24 cellular contexts compared by ENCODE assay signal in the genomic region with DNA sequence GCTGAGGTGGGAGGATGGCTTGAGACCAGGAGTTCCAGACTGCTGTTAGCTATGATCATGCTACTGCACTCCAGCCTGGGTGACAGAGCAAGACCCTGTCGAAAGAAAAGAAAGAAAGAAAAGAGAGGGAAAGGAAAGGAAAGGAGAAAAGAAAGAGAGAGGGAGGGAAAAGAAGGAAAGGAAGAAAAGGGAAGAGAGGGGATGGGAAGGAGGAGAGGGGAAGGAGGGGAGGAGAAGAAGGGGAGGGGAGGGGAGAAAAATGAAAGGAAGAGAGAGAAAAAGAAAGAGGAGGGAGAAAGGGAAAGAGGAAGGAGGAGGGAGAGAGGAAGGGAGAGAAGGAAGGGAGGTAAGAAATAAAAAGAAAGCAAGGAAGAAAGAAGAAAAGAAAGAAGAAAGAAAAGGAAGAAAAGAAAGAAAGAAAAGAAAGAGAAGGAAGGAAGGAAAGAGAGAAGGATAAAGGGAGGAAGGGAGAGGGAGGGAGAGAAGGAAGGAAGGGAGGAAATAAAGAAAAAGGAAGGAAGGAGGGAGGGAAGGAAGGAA. TPM values are rescaled to one million over a fixed set of nuclear protein-coding genes. Genes with fewer than 3 reads are reported as not detected.
DNase-seq lines count a peak whose midpoint lies in the region; ATAC-seq and TF ChIP-seq lines count a peak whose summit lies in the region.
"Had no signal": no experiment of that assay in that cellular context is flagged by ENCODE, and none has a peak within 500 bp of the region (broad histone marks: within the 10 kb centered on the region; RNA-seq: fewer than 3 reads in every experiment).

No MANE protein-coding gene starts in this region.

- peaks cover 51% of the 10 kb centered on the region for H3K79me2 ChIP-seq in OCI-LY7 (ENCODE audit: insufficient read depth, low read depth, low read length)

- ATAC-seq in central memory CD8-positive, alpha-beta T cell (replicated peaks; ENCODE audit: extremely low read depth, poor library complexity, severe bottlenecking): no peak
- ATAC-seq in stimulated activated memory B cell treated with anti-CD40 and anti-IgM and Interleukin-4, amounts not matched to agents 10 μg/mL and 1 μg/mL and 100 μg/mL, for 72 hours: no peak
- no peak for ATAC-seq in HG02588 (IDR thresholded peaks at IDR 0.05; ENCODE audit: unreplicated experiment)
- ATAC-seq: HCT116, HepG2, Right ventricle myocardium inferior, SK-N-SH treated with all-trans-retinoic acid at 6 μM for 48 hours had no signal

- peak overlapping the region; percentile 70 for H3K27ac Mint-ChIP-seq in central memory CD8-positive, alpha-beta T cell (ENCODE audit: low read depth)
- peak overlapping the region; percentile 36 for H3K27ac Mint-ChIP-seq in stimulated activated memory B cell treated with anti-CD40 and anti-IgM and Interleukin-4, amounts not matched to agents 10 μg/mL and 1 μg/mL and 100 μg/mL, for 72 hours

- no peak overlapping the region for H2AFZ ChIP-seq in OCI-LY7 (ENCODE audit: low read length)
- H2AFZ ChIP-seq: PC-9 had no signal

- DNase-seq in OCI-LY7 (ENCODE audit: low spot score) (no peak), vagina (ENCODE audit: extremely low spot score in 2 of 2) (no peak), NCI-H2171 treated with DMSO at 0.1 percent for 48 hours (lab: John Stamatoyannopoulos, UW) (no peak), T-helper 9 cell (no peak)
- no peak for DNase-seq in central memory CD8-positive, alpha-beta T cell (ENCODE audit: low spot score in 2 of 2)
- DNase-seq: DMS153; DND-41; Kasumi-1; MV-4-11; NCI-H1105; NCI-H1436 treated with DMSO at 0.1 percent for 48 hours; NCI-H187 treated with DMSO at 0.1 percent for 48 hours; NCI-H446 treated with DMSO at 0.1 percent for 48 hours; NCI-H526; NCI-H82; NK-92 treated with Interleukin-12 subunit alpha and Interleukin-12 subunit beta, amount 100 ng/mL, for 24 hours; PC-9; SJCRH30 had no signal

- no peak for TF ChIP-seq POLR2A in vagina (IDR thresholded peaks at IDR 0.05)

- H3K27me3 ChIP-seq in vagina: no peaks in the 10 kb centered on the region
- H3K27me3 ChIP-seq: SJCRH30 had no signal

- no peaks in the 10 kb centered on the region for H4K20me1 ChIP-seq in OCI-LY7 (ENCODE audit: insufficient read depth, low read length)

- intact Hi-C loops in OCI-LY7 (cut with micrococcal nuclease; ENCODE audit: unreplicated experiment) (no loop called here), vagina (cut with DNase I) (no loop called here)

- H3K4me1 ChIP-seq in OCI-LY7 (ENCODE audit: insufficient read depth, low read length, poor library complexity, severe bottlenecking): peaks cover 28% of the 10 kb centered on the region
- H3K4me1 ChIP-seq in vagina: peaks cover 6% of the 10 kb centered on the region
- H3K4me1 ChIP-seq: SJCRH30 had no signal

- TF ChIP-seq CTCF in OCI-LY7 (conservative IDR thresholded peaks at IDR 0.05; ENCODE audit: low read length) (no peak), vagina (IDR thresholded peaks at IDR 0.05) (no peak)

- POLR2A ChIA-PET in OCI-LY7 (lab: Charles Lee): interaction anchor here (0.6 to 0.7 kb wide), 3 partner anchors 11 to 26 kb away, joined by 4 to 11 read pairs (median 5); no protein-coding TSS in a partner anchor

- H3K4me3 Mint-ChIP-seq in central memory CD8-positive, alpha-beta T cell: no peak overlapping the region
- H3K4me3 Mint-ChIP-seq in stimulated activated memory B cell treated with anti-CD40 and anti-IgM and Interleukin-4, amounts not matched to agents 10 μg/mL and 1 μg/mL and 100 μg/mL, for 72 hours: no peak overlapping the region

- peaks cover 22% of the 10 kb centered on the region for H3K27me3 Mint-ChIP-seq in central memory CD8-positive, alpha-beta T cell
- H3K27me3 Mint-ChIP-seq in stimulated activated memory B cell treated with anti-CD40 and anti-IgM and Interleukin-4, amounts not matched to agents 10 μg/mL and 1 μg/mL and 100 μg/mL, for 72 hours: peaks cover 20% of the 10 kb centered on the region

- H3K4me3 ChIP-seq in OCI-LY7 (ENCODE audit: low read depth, low read length, poor library complexity, severe bottlenecking) (no peak overlapping the region), vagina (no peak overlapping the region)
- H3K4me3 ChIP-seq: PC-9, SJCRH30 had no signal

- H3K27ac ChIP-seq in OCI-LY7 (ENCODE audit: low read depth, low read length, poor library complexity, severe bottlenecking) (no peak overlapping the region), vagina (peak overlapping the region; percentile 20)
- H3K27ac ChIP-seq: PC-9, SJCRH30 had no signal

- no peaks in the 10 kb centered on the region for H3K4me1 Mint-ChIP-seq in central memory CD8-positive, alpha-beta T cell
- peaks cover 23% of the 10 kb centered on the region for H3K4me1 Mint-ChIP-seq in stimulated activated memory B cell treated with anti-CD40 and anti-IgM and Interleukin-4, amounts not matched to agents 10 μg/mL and 1 μg/mL and 100 μg/mL, for 72 hours

- H3K9me3 Mint-ChIP-seq in central memory CD8-positive, alpha-beta T cell: no peaks in the 10 kb centered on the region
- peaks cover 4% of the 10 kb centered on the region for H3K9me3 Mint-ChIP-seq in stimulated activated memory B cell treated with anti-CD40 and anti-IgM and Interleukin-4, amounts not matched to agents 10 μg/mL and 1 μg/mL and 100 μg/mL, for 72 hours

- H3K9me2 ChIP-seq in OCI-LY7 (ENCODE audit: insufficient read depth, low read length): no peaks in the 10 kb centered on the region

- BruUV-seq in OCI-LY7 (replicated peaks; lab: Mats Ljungman, UMichigan): no TSS peak

- CTCF ChIA-PET in OCI-LY7 (lab: Charles Lee; ENCODE audit: unreplicated experiment): interaction anchor here (0.9 kb wide), 1 partner anchor 13 kb away, joined by 3 read pairs; no protein-coding TSS in a partner anchor

- peaks cover 9% of the 10 kb centered on the region; the same call in 1 of the 2 replicates for H3K9me3 ChIP-seq in OCI-LY7 (ENCODE audit: low read length)
- no peaks in the 10 kb centered on the region for H3K9me3 ChIP-seq in vagina

- H3K4me2 ChIP-seq in OCI-LY7 (ENCODE audit: low read length): peak overlapping the region; percentile 50
- H3K4me2 ChIP-seq: PC-9 had no signal

- H3K36me3 ChIP-seq in OCI-LY7 (ENCODE audit: insufficient read depth, low read length) (peaks cover 13% of the 10 kb centered on the region), vagina (no peaks in the 10 kb centered on the region)
- H3K36me3 ChIP-seq: SJCRH30 had no signal

- no peaks in the 10 kb centered on the region for H3K36me3 Mint-ChIP-seq in central memory CD8-positive, alpha-beta T cell (ENCODE audit: insufficient read depth)
- H3K36me3 Mint-ChIP-seq in stimulated activated memory B cell treated with anti-CD40 and anti-IgM and Interleukin-4, amounts not matched to agents 10 μg/mL and 1 μg/mL and 100 μg/mL, for 72 hours: peaks cover 5% of the 10 kb centered on the region

RNA-seq across cellular contexts. Expression of gene INSR, which starts 44.1 kb away (rescaled TPM):
- total RNA-seq in OCI-LY7 (2014; rRNA removed; shearing (Covaris generic)): 57.7 and 90.3 TPM in 2 replicates
- total RNA-seq in OCI-LY7 (2022): 74.0 and 83.0 TPM in 2 replicates
- 86.7 TPM for total RNA-seq in vagina
